21 cellular contexts compared by ENCODE assay signal in genomic region chr12:123853401-123854070, GRCh38.
"Had no signal": no experiment of that assay in that cellular context is flagged by ENCODE, and none has a peak within 500 bp of the region (broad histone marks: within the 10 kb centered on the region; RNA-seq: fewer than 3 reads in every experiment).

No MANE protein-coding gene starts in this region.

- H3K27me3 Mint-ChIP-seq: stimulated activated naive CD8-positive, alpha-beta T cell treated with anti-CD3 and anti-CD28 coated beads, Interleukin-15, amount 100 ng/mL, for 72 hours had no signal

- H3K27ac Mint-ChIP-seq: natural killer cell; neural progenitor cell; stimulated activated naive B cell treated with anti-CD40 and anti-IgM and Interleukin-4, amounts not matched to agents 10 μg/mL and 1 μg/mL and 100 μg/mL, for 72 hours; stimulated activated naive CD8-positive, alpha-beta T cell treated with anti-CD3 and anti-CD28 coated beads, Interleukin-15, amount 100 ng/mL, for 72 hours; type B pancreatic cell had no signal

- H3K9ac ChIP-seq: neural progenitor cell had no signal

- H3K27ac ChIP-seq: heart left ventricle, neural progenitor cell, ovary, prostate gland, right lobe of liver, spleen, thoracic aorta, uterus had no signal

- H3K4me1 Mint-ChIP-seq: natural killer cell; neural progenitor cell; stimulated activated naive B cell treated with anti-CD40 and anti-IgM and Interleukin-4, amounts not matched to agents 10 μg/mL and 1 μg/mL and 100 μg/mL, for 72 hours; stimulated activated naive CD8-positive, alpha-beta T cell treated with anti-CD3 and anti-CD28 coated beads, Interleukin-15, amount 100 ng/mL, for 72 hours had no signal

- ATAC-seq: esophagus mucosa; heart left ventricle; natural killer cell; right lobe of liver; stimulated activated naive B cell treated with anti-CD40 and anti-IgM and Interleukin-4, amounts not matched to agents 10 μg/mL and 1 μg/mL and 100 μg/mL, for 72 hours; stimulated activated naive CD8-positive, alpha-beta T cell treated with anti-CD3 and anti-CD28 coated beads, Interleukin-15, amount 100 ng/mL, for 72 hours had no signal

- H3K4me1 ChIP-seq: heart left ventricle, neural progenitor cell, prostate gland, right lobe of liver, spleen, uterus had no signal

- H3K36me3 Mint-ChIP-seq: natural killer cell; neural progenitor cell; stimulated activated naive B cell treated with anti-CD40 and anti-IgM and Interleukin-4, amounts not matched to agents 10 μg/mL and 1 μg/mL and 100 μg/mL, for 72 hours; type B pancreatic cell had no signal

- DNase-seq: cerebellar nuclear complex; effector CD4-positive, alpha-beta T cell; hippocampal formation; mammary epithelial cell; natural killer cell; nucleus accumbens; ovary; right lobe of liver; spleen; stimulated activated CD4-positive, alpha-beta T cell treated with anti-CD3 and anti-CD28 coated beads, Interleukin-15, amount 100 ng/mL, for 24 hours; stimulated activated CD4-positive, alpha-beta T cell treated with anti-CD3 and anti-CD28 coated beads, Interleukin-2, amount 100 ng/mL, for 24 hours; stimulated activated CD4-positive, alpha-beta T cell treated with anti-CD3 and anti-CD28 coated beads, Interleukin-4, amount 100 ng/mL, for 4 hours; stimulated activated naive B cell treated with anti-CD40 and anti-IgM and Interleukin-4, amounts not matched to agents 10 μg/mL and 1 μg/mL and 100 μg/mL, for 72 hours; stimulated activated naive CD8-positive, alpha-beta T cell treated with anti-CD3 and anti-CD28 coated beads, Interleukin-15, amount 100 ng/mL, for 72 hours; uterus had no signal

- H3K4me3 Mint-ChIP-seq: natural killer cell; neural progenitor cell; stimulated activated naive B cell treated with anti-CD40 and anti-IgM and Interleukin-4, amounts not matched to agents 10 μg/mL and 1 μg/mL and 100 μg/mL, for 72 hours; stimulated activated naive CD8-positive, alpha-beta T cell treated with anti-CD3 and anti-CD28 coated beads, Interleukin-15, amount 100 ng/mL, for 72 hours; type B pancreatic cell had no signal

- H3K9me3 Mint-ChIP-seq: natural killer cell; neural progenitor cell; stimulated activated naive B cell treated with anti-CD40 and anti-IgM and Interleukin-4, amounts not matched to agents 10 μg/mL and 1 μg/mL and 100 μg/mL, for 72 hours; stimulated activated naive CD8-positive, alpha-beta T cell treated with anti-CD3 and anti-CD28 coated beads, Interleukin-15, amount 100 ng/mL, for 72 hours; type B pancreatic cell had no signal

- H3K9me3 ChIP-seq: heart left ventricle, ovary, prostate gland, right lobe of liver, spleen, thoracic aorta, uterus had no signal

- H3K27me3 ChIP-seq: ovary, right lobe of liver, spleen, uterus had no signal

- H3K4me3 ChIP-seq: heart left ventricle, neural progenitor cell, ovary, prostate gland, right lobe of liver, spleen, thoracic aorta, uterus had no signal

- H3K36me3 ChIP-seq: heart left ventricle, neural progenitor cell, ovary, prostate gland, right lobe of liver, spleen, thoracic aorta, uterus had no signal
